In genomic region chr10:3748484-3748883, GRCh38 we compare ENCODE assay signal across 21 cellular contexts.
DNase-seq lines count a peak whose midpoint lies in the region; ATAC-seq and TF ChIP-seq lines count a peak whose summit lies in the region.
"Had no signal": no experiment of that assay in that cellular context is flagged by ENCODE, and none has a peak within 500 bp of the region (broad histone marks: within the 10 kb centered on the region; RNA-seq: fewer than 3 reads in every experiment).

No MANE protein-coding gene starts in this region.

- H3K9me3 ChIP-seq in subcutaneous abdominal adipose tissue (ENCODE audit: control insufficient read depth in 5 of 5, low read length in 5 of 5), result no peaks in the 10 kb centered on the region
- H3K9me3 ChIP-seq: pancreas, SK-N-SH had no signal

- peaks cover 12 to 50% (median 27%) of the 10 kb centered on the region in 5 donors for H3K4me1 ChIP-seq in subcutaneous abdominal adipose tissue (ENCODE audit: control insufficient read depth in 5 of 5, insufficient read depth in 5 of 5, low read length in 5 of 5)

- peak overlapping the region; percentile 38 for H3K27ac ChIP-seq in subcutaneous abdominal adipose tissue (ENCODE audit: low read depth, low read length)
- H3K27ac ChIP-seq: C4-2B had no signal

- ATAC-seq in HG03159 (IDR thresholded peaks at IDR 0.05; ENCODE audit: unreplicated experiment) (no peak), SK-N-SH treated with all-trans-retinoic acid at 6 μM for 48 hours (no peak)
- ATAC-seq: activated CD4-positive, CD25-positive, alpha-beta regulatory T cell treated with anti-CD3 and anti-CD28 coated beads, Interleukin-2, amount 50 U/mL, for 24 hours; stimulated activated naive CD8-positive, alpha-beta T cell treated with anti-CD3 and anti-CD28 coated beads, Interleukin-15, amount 100 ng/mL, for 72 hours had no signal

- peak; percentile 24 for DNase-seq in activated CD8-positive, alpha-beta memory T cell treated with anti-CD3 and anti-CD28 coated beads for 24 hours
- DNase-seq in activated CD8-positive, alpha-beta memory T cell treated with anti-CD3 and anti-CD28 coated beads, Interleukin-2, amount 50 U/mL, for 48 hours, result no peak
- peak; percentile 76 for DNase-seq in amniotic epithelial cell (ENCODE audit: low read depth)
- peak; percentile 59 for DNase-seq in left kidney (ENCODE audit: low read depth, low spot score)
- no peak for DNase-seq in amygdala (lab: John Stamatoyannopoulos, UW)
- DNase-seq: central memory CD4-positive, alpha-beta T cell; effector memory CD4-positive, alpha-beta T cell; immature natural killer cell; mammary epithelial cell; NCI-H2227 treated with DMSO at 0.1 percent for 48 hours; SK-N-SH; stimulated activated CD4-positive, alpha-beta T cell treated with anti-CD3 and anti-CD28 coated beads, Interleukin-2, amount 100 ng/mL, for 48 hours; stimulated activated naive CD8-positive, alpha-beta T cell treated with anti-CD3 and anti-CD28 coated beads, Interleukin-15, amount 100 ng/mL, for 72 hours; T1000 had no signal

- no peak overlapping the region for H3K4me3 ChIP-seq in subcutaneous abdominal adipose tissue (ENCODE audit: low read depth in 1 of 5, low read length in 5 of 5)
- H3K4me3 ChIP-seq: pancreas, skin epidermis had no signal

- no peaks in the 10 kb centered on the region for H3K27me3 ChIP-seq in subcutaneous abdominal adipose tissue (ENCODE audit: control insufficient read depth in 5 of 5, insufficient read depth in 4 of 5, low read length in 5 of 5)
- H3K27me3 ChIP-seq: pancreas had no signal

- H3K9ac ChIP-seq in subcutaneous abdominal adipose tissue (ENCODE audit: low read length in 5 of 5), result no peak overlapping the region
- H3K9ac ChIP-seq: SK-N-SH had no signal

- no peaks in the 10 kb centered on the region for H3K36me3 ChIP-seq in subcutaneous abdominal adipose tissue (ENCODE audit: control insufficient read depth in 5 of 5, insufficient read depth in 5 of 5, low read length in 5 of 5)
- H3K36me3 ChIP-seq: pancreas had no signal

TF ChIP-seq in SK-N-SH treated with all-trans-retinoic acid at 6 μM for 48 hours, 23 proteins besides CTCF, POLR2A, EP300 and RAD21:
- TF ChIP-seq PATZ1 (CRISPR knock-in tag; IDR thresholded peaks at IDR 0.05; ENCODE audit: borderline replicate concordance) (no peak), ZNF70 (CRISPR knock-in tag; IDR thresholded peaks at IDR 0.05) (no peak), ZFP30 (CRISPR knock-in tag; IDR thresholded peaks at IDR 0.05) (no peak), CREB5 (CRISPR knock-in tag; IDR thresholded peaks at IDR 0.05; ENCODE audit: low read depth) (no peak), TOX (CRISPR knock-in tag; IDR thresholded peaks at IDR 0.05; ENCODE audit: borderline replicate concordance) (no peak), POU6F1 (CRISPR knock-in tag; IDR thresholded peaks at IDR 0.05; ENCODE audit: borderline replicate concordance, low read depth) (no peak), BACH2 (CRISPR knock-in tag; IDR thresholded peaks at IDR 0.05; ENCODE audit: borderline replicate concordance) (no peak), CSDC2 (CRISPR knock-in tag; IDR thresholded peaks at IDR 0.05) (no peak)

Comparison
In these comparisons a context has a peak if more than half of its experiments do, and no peak if none do; other contexts are left out.
1. DNase-seq: peak in activated CD8-positive, alpha-beta memory T cell treated with anti-CD3 and anti-CD28 coated beads for 24 hours (single experiment), amniotic epithelial cell (single experiment) and left kidney (single experiment); none in activated CD8-positive, alpha-beta memory T cell treated with anti-CD3 and anti-CD28 coated beads, Interleukin-2, amount 50 U/mL, for 48 hours (single experiment) and amygdala (0 of 56).